ENCODE assay signal across 9 cellular contexts in genomic region chr3:112858410-112859069, GRCh38. TPM values are rescaled to one million over a fixed set of nuclear protein-coding genes. Genes with fewer than 3 reads are reported as not detected.
A peak's percentile ranks its signal among the peaks of the same experiment; 100 is the strongest.
DNase-seq lines count a peak whose midpoint lies in the region; ATAC-seq and TF ChIP-seq lines count a peak whose summit lies in the region.
"Had no signal": no experiment of that assay in that cellular context is flagged by ENCODE, and none has a peak within 500 bp of the region (broad histone marks: within the 10 kb centered on the region; RNA-seq: fewer than 3 reads in every experiment).

No MANE protein-coding gene starts in this region.

- H3K4me1 ChIP-seq in tibial artery (no peaks in the 10 kb centered on the region), gastroesophageal sphincter (no peaks in the 10 kb centered on the region)

- H3K4me1 Mint-ChIP-seq in Calu3 (ENCODE audit: low read depth, unreplicated experiment): peaks cover 16% of the 10 kb centered on the region
- H3K4me1 Mint-ChIP-seq in T-helper 2 cell treated with Interferon-gamma antibody and Interleukin-4, amounts not matched to agents 5 μg/mL and 100 μg/mL, for 36 hours (ENCODE audit: low read depth): peaks cover 28% of the 10 kb centered on the region

- WGBS in gastroesophageal sphincter (ENCODE audit: low coverage in 1 of 2), 2 donors: 57 to 90% methylated on average over 2 of the region's 2 CpGs

- CTCF ChIA-PET in Calu3 (lab: Charles Lee): no interaction called here

- H3K36me3 ChIP-seq in tibial artery (no peaks in the 10 kb centered on the region), gastroesophageal sphincter (no peaks in the 10 kb centered on the region)

- no peak for TF ChIP-seq EP300 in gastroesophageal sphincter (IDR thresholded peaks at IDR 0.05)

- H3K4me3 Mint-ChIP-seq in Calu3 (ENCODE audit: low read depth, unreplicated experiment): peak overlapping the region; percentile 17
- no peak overlapping the region for H3K4me3 Mint-ChIP-seq in T-helper 2 cell treated with Interferon-gamma antibody and Interleukin-4, amounts not matched to agents 5 μg/mL and 100 μg/mL, for 36 hours

- no peak overlapping the region for H3K27ac ChIP-seq in tibial artery
- no peak overlapping the region for H3K27ac ChIP-seq in gastroesophageal sphincter

- H3K9me3 ChIP-seq in tibial artery: peaks cover 0 to 11% (median 0%) of the 10 kb centered on the region in 3 donors
- H3K9me3 ChIP-seq in gastroesophageal sphincter: peaks cover 0 to 11% (median 0%) of the 10 kb centered on the region in 3 donors

- ATAC-seq in HG02870 (IDR thresholded peaks at IDR 0.05; ENCODE audit: unreplicated experiment): peak; percentile 65
- no peak for ATAC-seq in GM21423 (IDR thresholded peaks at IDR 0.05; ENCODE audit: unreplicated experiment)
- no peak for ATAC-seq in HG03442 (IDR thresholded peaks at IDR 0.05; ENCODE audit: unreplicated experiment)
- ATAC-seq in gastroesophageal sphincter: no peak

- no TSS peak for BruUV-seq in Calu3 (replicated peaks; lab: Mats Ljungman, UMichigan)

- no peaks in the 10 kb centered on the region for H3K27me3 Mint-ChIP-seq in Calu3 (ENCODE audit: unreplicated experiment)
- H3K27me3 Mint-ChIP-seq in T-helper 2 cell treated with Interferon-gamma antibody and Interleukin-4, amounts not matched to agents 5 μg/mL and 100 μg/mL, for 36 hours (ENCODE audit: low read depth): peaks cover 1% of the 10 kb centered on the region

- no peak for TF ChIP-seq POLR2A in gastroesophageal sphincter (IDR thresholded peaks at IDR 0.05)

- DNase-seq in Calu3 (no peak), kidney tubule cell (ENCODE audit: low spot score) (peak; percentile 2), tibial artery (no peak)
- no peak for DNase-seq in T-helper 2 cell treated with Interferon-gamma antibody and Interleukin-4, amounts not matched to agents 5 μg/mL and 100 μg/mL, for 36 hours (ENCODE audit: low spot score)
- DNase-seq: Right ventricle myocardium superior had no signal

- H3K27me3 ChIP-seq in tibial artery: no peaks in the 10 kb centered on the region
- H3K27me3 ChIP-seq in gastroesophageal sphincter: no peaks in the 10 kb centered on the region

- H3K27ac Mint-ChIP-seq in Calu3 (ENCODE audit: unreplicated experiment): peak overlapping the region; percentile 50
- peak overlapping the region; percentile 32 for H3K27ac Mint-ChIP-seq in T-helper 2 cell treated with Interferon-gamma antibody and Interleukin-4, amounts not matched to agents 5 μg/mL and 100 μg/mL, for 36 hours

- no peak overlapping the region for H3K4me3 ChIP-seq in tibial artery
- no peak overlapping the region for H3K4me3 ChIP-seq in gastroesophageal sphincter

- no peaks in the 10 kb centered on the region for H3K9me3 Mint-ChIP-seq in Calu3 (ENCODE audit: low read depth, unreplicated experiment)
- H3K9me3 Mint-ChIP-seq in T-helper 2 cell treated with Interferon-gamma antibody and Interleukin-4, amounts not matched to agents 5 μg/mL and 100 μg/mL, for 36 hours: peaks cover 21% of the 10 kb centered on the region

- intact Hi-C loops in Calu3 (cut with micrococcal nuclease; ENCODE audit: unreplicated experiment) (no loop called here), tibial artery (cut with DNase I; ENCODE audit: low total_unique reads) (no loop called here)

- no peak for TF ChIP-seq CTCF in Calu3 (IDR thresholded peaks at IDR 0.05; ENCODE audit: unreplicated experiment)
- no peak for TF ChIP-seq CTCF in tibial artery (IDR thresholded peaks at IDR 0.05)
- no peak for TF ChIP-seq CTCF in gastroesophageal sphincter (IDR thresholded peaks at IDR 0.05)

- no peaks in the 10 kb centered on the region for H3K36me3 Mint-ChIP-seq in Calu3 (ENCODE audit: insufficient read depth, unreplicated experiment)
- peaks cover 10% of the 10 kb centered on the region for H3K36me3 Mint-ChIP-seq in T-helper 2 cell treated with Interferon-gamma antibody and Interleukin-4, amounts not matched to agents 5 μg/mL and 100 μg/mL, for 36 hours (ENCODE audit: low read depth)

RNA-seq across cellular contexts. Expression of gene CD200R1L, which starts 11.9 kb away (rescaled TPM):
- total RNA-seq in Calu3 (2022): not detected in 2 replicates
- not detected for total RNA-seq in gastroesophageal sphincter
- total RNA-seq: Right ventricle myocardium superior had no signal
